11 cellular contexts compared by ENCODE assay signal in genomic region chrX:120158313-120158712, GRCh38. TPM values are rescaled to one million over a fixed set of nuclear protein-coding genes. Genes with fewer than 3 reads are reported as not detected.
"Had no signal": no experiment of that assay in that cellular context is flagged by ENCODE, and none has a peak within 500 bp of the region (broad histone marks: within the 10 kb centered on the region; RNA-seq: fewer than 3 reads in every experiment).

A gene with protein sequence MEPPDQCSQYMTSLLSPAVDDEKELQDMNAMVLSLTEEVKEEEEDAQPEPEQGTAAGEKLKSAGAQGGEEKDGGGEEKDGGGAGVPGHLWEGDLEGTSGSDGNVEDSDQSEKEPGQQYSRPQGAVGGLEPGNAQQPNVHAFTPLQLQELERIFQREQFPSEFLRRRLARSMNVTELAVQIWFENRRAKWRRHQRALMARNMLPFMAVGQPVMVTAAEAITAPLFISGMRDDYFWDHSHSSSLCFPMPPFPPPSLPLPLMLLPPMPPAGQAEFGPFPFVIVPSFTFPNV (plus strand): TSS chrX:120158613. CDS start chrX:120158751, 138 bp downstream.

RNA-seq across cellular contexts. Expression of the gene that starts here (rescaled TPM):
- total RNA-seq: OCI-LY7, PC-3, PC-9, Peyer's patch, Right ventricle myocardium inferior, Right ventricle myocardium superior, RPMI7951, SJCRH30, SJSA1, SK-MEL-5 had no signal
- polyA plus RNA-seq: SK-N-SH had no signal
